28 cellular contexts compared by ENCODE assay signal in genomic region chr1:6144175-6144574, GRCh38. TPM values are rescaled to one million over a fixed set of nuclear protein-coding genes. Genes with fewer than 3 reads are reported as not detected.
"Had no signal": no experiment of that assay in that cellular context is flagged by ENCODE, and none has a peak within 500 bp of the region (broad histone marks: within the 10 kb centered on the region; RNA-seq: fewer than 3 reads in every experiment).

No MANE protein-coding gene starts in this region.

- H3K36me3 ChIP-seq: colonic mucosa, esophagus muscularis mucosa, gastroesophageal sphincter, heart right ventricle, prostate gland, right atrium auricular region, sigmoid colon, stomach, thoracic aorta, tibial nerve, vagina had no signal

- H3K4me1 ChIP-seq: colonic mucosa, foreskin keratinocyte, prostate gland had no signal

- H3K27ac ChIP-seq: colonic mucosa, esophagus muscularis mucosa, foreskin keratinocyte, gastroesophageal sphincter, heart right ventricle, prostate gland, right atrium auricular region, sigmoid colon, stomach, thoracic aorta, tibial nerve, vagina had no signal

- FAIRE-seq: endothelial cell of umbilical vein had no signal

- H3K9me3 Mint-ChIP-seq: dendritic cell treated with granulocyte-macrophage colony-stimulating factor and Interleukin-4, amounts not matched to agents 40 ng/mL and 50 ng/mL, for 4 days; natural killer cell; stimulated activated effector memory CD8-positive, alpha-beta T cell treated with anti-CD3 and anti-CD28 coated beads, Interleukin-12 subunit alpha, Interleukin-12 subunit beta, amount 100 ng/mL, for 72 hours had no signal

- H3K27me3 ChIP-seq: colonic mucosa, vagina had no signal

- H3K9me3 ChIP-seq: colonic mucosa, esophagus muscularis mucosa, gastroesophageal sphincter, heart right ventricle, prostate gland, right atrium auricular region, sigmoid colon, stomach, thoracic aorta, tibial nerve, vagina had no signal

- H3K27ac Mint-ChIP-seq: dendritic cell treated with granulocyte-macrophage colony-stimulating factor and Interleukin-4, amounts not matched to agents 40 ng/mL and 50 ng/mL, for 4 days; memory B cell; natural killer cell; stimulated activated effector memory CD8-positive, alpha-beta T cell treated with anti-CD3 and anti-CD28 coated beads, Interleukin-12 subunit alpha, Interleukin-12 subunit beta, amount 100 ng/mL, for 72 hours had no signal

- H3K4me3 ChIP-seq: colonic mucosa, esophagus muscularis mucosa, gastroesophageal sphincter, heart right ventricle, lung, prostate gland, right atrium auricular region, sigmoid colon, stomach, thoracic aorta, tibial nerve, vagina had no signal

- H3K4me3 Mint-ChIP-seq: dendritic cell treated with granulocyte-macrophage colony-stimulating factor and Interleukin-4, amounts not matched to agents 40 ng/mL and 50 ng/mL, for 4 days; memory B cell; natural killer cell; stimulated activated effector memory CD8-positive, alpha-beta T cell treated with anti-CD3 and anti-CD28 coated beads, Interleukin-12 subunit alpha, Interleukin-12 subunit beta, amount 100 ng/mL, for 72 hours had no signal

- DNase-seq: colonic mucosa; effector memory CD4-positive, alpha-beta T cell; foreskin keratinocyte; heart right ventricle; hippocampal formation; islet precursor cell; left colon; left ventricle myocardium superior; natural killer cell; nucleus accumbens; sigmoid colon; stimulated activated CD4-positive, alpha-beta T cell treated with anti-CD3 and anti-CD28 coated beads, Interleukin-2, amount 100 ng/mL, for 24 hours; stimulated activated CD4-positive, alpha-beta T cell treated with anti-CD3 and anti-CD28 coated beads, Interleukin-4, amount 100 ng/mL, for 24 hours; stimulated activated naive CD4-positive, alpha-beta T cell treated with Interleukin-2 at 50 U/mL for 16 hours; stomach had no signal

- H3K36me3 Mint-ChIP-seq: memory B cell; natural killer cell; stimulated activated effector memory CD8-positive, alpha-beta T cell treated with anti-CD3 and anti-CD28 coated beads, Interleukin-12 subunit alpha, Interleukin-12 subunit beta, amount 100 ng/mL, for 72 hours had no signal

RNA-seq across cellular contexts. Expression of gene CHD5, which starts 35.9 kb away (rescaled TPM):
- total RNA-seq: skeletal muscle tissue had no signal
